Comparison of ENCODE assay signal across 20 cellular contexts in the genomic region with DNA sequence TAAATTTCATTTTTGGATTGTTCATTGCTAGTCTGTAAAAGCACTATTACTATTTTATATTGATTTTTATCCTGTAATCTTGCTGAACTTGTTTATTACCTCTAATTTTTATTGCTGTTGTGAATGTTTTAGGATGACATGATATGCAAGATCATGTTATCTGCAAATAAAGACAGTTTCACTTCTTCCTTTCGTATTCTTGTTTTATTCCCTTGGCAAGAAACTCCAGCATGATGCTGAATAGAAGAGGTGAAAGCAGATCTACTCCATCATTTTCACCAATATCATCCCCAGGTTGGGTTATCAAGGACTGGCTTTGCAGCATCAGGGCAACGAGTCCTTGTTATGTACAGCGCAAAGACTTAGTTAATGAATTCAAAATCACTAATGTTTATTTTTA. TPM values are rescaled to one million over a fixed set of nuclear protein-coding genes. Genes with fewer than 3 reads are reported as not detected.
DNase-seq lines count a peak whose midpoint lies in the region; ATAC-seq, FAIRE-seq and TF ChIP-seq lines count a peak whose summit lies in the region.
"Had no signal": no experiment of that assay in that cellular context is flagged by ENCODE, and none has a peak within 500 bp of the region (broad histone marks: within the 10 kb centered on the region; RNA-seq: fewer than 3 reads in every experiment).

No MANE protein-coding gene starts in this region.

- H2AFZ ChIP-seq in Karpas-422 (ENCODE audit: low read length): no peak overlapping the region
- H2AFZ ChIP-seq in OCI-LY3 (ENCODE audit: low read depth, low read length): no peak overlapping the region

- no peak for TF ChIP-seq POLR2A in GM12891 (IDR thresholded peaks at IDR 0.05; ENCODE audit: low read depth, low read length)

- no peak for ATAC-seq in memory B cell (ENCODE audit: low read depth)
- ATAC-seq: Panc1 had no signal

- H3K9me3 ChIP-seq in Karpas-422 (ENCODE audit: low read length) (no peaks in the 10 kb centered on the region), OCI-LY3 (ENCODE audit: insufficient read depth, low read length) (no peaks in the 10 kb centered on the region)

- no peak for TF ChIP-seq CTCF in OCI-LY3 (IDR thresholded peaks at IDR 0.05; ENCODE audit: low read depth, low read length)

- H3K9ac ChIP-seq in Karpas-422 (ENCODE audit: low read length) (no peak overlapping the region), OCI-LY3 (ENCODE audit: low read length) (no peak overlapping the region)
- H3K9ac ChIP-seq: BLaER1 had no signal

- no peak overlapping the region for H3K4me3 ChIP-seq in Karpas-422 (ENCODE audit: low read length)
- H3K4me3 ChIP-seq in OCI-LY3 (ENCODE audit: low read length): no peak overlapping the region
- H3K4me3 ChIP-seq: BLaER1 had no signal

- H3K4me2 ChIP-seq in Karpas-422 (ENCODE audit: low read depth, low read length, poor library complexity, severe bottlenecking) (no peak overlapping the region), OCI-LY3 (ENCODE audit: low read length) (peak overlapping the region; percentile 39; the same call in 1 of the 2 replicates)
- H3K4me2 ChIP-seq: BLaER1 had no signal

- H3K27ac ChIP-seq in Karpas-422 (ENCODE audit: low read length) (no peak overlapping the region), OCI-LY3 (ENCODE audit: low read length) (peak overlapping the region; percentile 28)

- H3K4me1 Mint-ChIP-seq in memory B cell: peaks cover 37% of the 10 kb centered on the region

- H3K27me3 ChIP-seq in Karpas-422 (ENCODE audit: low read length): no peaks in the 10 kb centered on the region
- H3K27me3 ChIP-seq in OCI-LY3 (ENCODE audit: low read depth, low read length): no peaks in the 10 kb centered on the region
- H3K27me3 ChIP-seq: BLaER1 had no signal

- peak overlapping the region; percentile 82 for H3K27ac Mint-ChIP-seq in memory B cell

- peaks cover 6% of the 10 kb centered on the region for H3K36me3 Mint-ChIP-seq in memory B cell

- H3K79me2 ChIP-seq in Karpas-422 (ENCODE audit: low read length): no peaks in the 10 kb centered on the region
- peaks cover 84% of the 10 kb centered on the region for H3K79me2 ChIP-seq in OCI-LY3 (ENCODE audit: low read length)

- H3K4me1 ChIP-seq in Karpas-422 (ENCODE audit: low read length) (peaks cover 45% of the 10 kb centered on the region), OCI-LY3 (ENCODE audit: low read length) (peaks cover 55% of the 10 kb centered on the region)

- peak overlapping the region; percentile 37 for H3K4me3 Mint-ChIP-seq in memory B cell

- peak; percentile 38 for FAIRE-seq in GM12891 (lab: Jason Lieb, UNC)

- H3K36me3 ChIP-seq in Karpas-422 (ENCODE audit: insufficient read depth, low read length) (no peaks in the 10 kb centered on the region), OCI-LY3 (replicated peaks; ENCODE audit: low read depth, low read length) (peaks cover 11% of the 10 kb centered on the region)
- H3K36me3 ChIP-seq: BLaER1 had no signal

- H3K27me3 Mint-ChIP-seq in memory B cell: no peaks in the 10 kb centered on the region

- H4K20me1 ChIP-seq in Karpas-422 (ENCODE audit: insufficient read depth, low read depth, low read length): no peaks in the 10 kb centered on the region
- no peaks in the 10 kb centered on the region for H4K20me1 ChIP-seq in OCI-LY3 (ENCODE audit: insufficient read depth, low read length)
- H4K20me1 ChIP-seq: BLaER1 had no signal

- DNase-seq in GM12891 (ENCODE audit: insufficient read length, low spot score): no peak
- DNase-seq in Karpas-422: peak; percentile 35
- DNase-seq in memory B cell (ENCODE audit: low spot score in 2 of 2): no peak
- DNase-seq in foreskin melanocyte: no peak
- DNase-seq in NCI-H345 treated with DMSO at 0.1 percent for 48 hours (lab: John Stamatoyannopoulos, UW; ENCODE audit: unreplicated experiment): no peak
- DNase-seq in AML-193 (lab: John Stamatoyannopoulos, UW): no peak
- DNase-seq: DMS 273 treated with DMSO at 0.1 percent for 48 hours, EL, H7, NCI-H1105 treated with DMSO at 0.1 percent for 48 hours, NCI-H2029, NCI-H2171 treated with DMSO at 0.1 percent for 48 hours, NCI-H510A, Right ventricle myocardium superior, T1000 had no signal

- no peaks in the 10 kb centered on the region for H3K9me3 Mint-ChIP-seq in memory B cell

- H3K9me2 ChIP-seq in Karpas-422 (replicated peaks; ENCODE audit: insufficient read depth, low read length): no peaks in the 10 kb centered on the region

TF ChIP-seq in GM12891, 5 proteins besides CTCF, POLR2A, EP300 and RAD21:
- TF ChIP-seq TAF1 (IDR thresholded peaks at IDR 0.05; ENCODE audit: low read depth, low read length) (no peak), SPI1 (IDR thresholded peaks at IDR 0.05; ENCODE audit: low read depth, low read length) (peak; percentile 58)

RNA-seq across cellular contexts. Expression of a gene that starts 2.7 kb away (rescaled TPM):
- 24.6 TPM for polyA plus RNA-seq in GM12891 (2012; ENCODE audit: low read depth, missing spikeins)
- total RNA-seq in Karpas-422 (2014; rRNA removed; shearing (Covaris generic); ENCODE audit: low replicate concordance): 3.5 and 5.6 TPM in 2 replicates
- total RNA-seq: H7, HT1080, Right ventricle myocardium superior had no signal
- polyA plus RNA-seq: AG04450 had no signal

RNA-seq across cellular contexts. Expression of a gene that starts 25.1 kb away (rescaled TPM):
- 23.7 TPM for polyA plus RNA-seq in GM12891 (2012; ENCODE audit: low read depth, missing spikeins)
- total RNA-seq in Karpas-422 (2014; rRNA removed; shearing (Covaris generic); ENCODE audit: low replicate concordance): 0.22 and 0.34 TPM in 2 replicates
- total RNA-seq: H7 had no signal
- polyA plus RNA-seq: AG04450 had no signal
